30 cellular contexts compared by ENCODE assay signal in genomic region chr12:104416160-104416559, GRCh38.
"Had no signal": no experiment of that assay in that cellular context is flagged by ENCODE, and none has a peak within 500 bp of the region (broad histone marks: within the 10 kb centered on the region; RNA-seq: fewer than 3 reads in every experiment).

No MANE protein-coding gene starts in this region.

- H3K36me3 Mint-ChIP-seq: immature natural killer cell, mesothelial cell of epicardium, naive B cell, natural killer cell, neural progenitor cell had no signal

- H3K9me3 ChIP-seq: left lung, lower lobe of right lung, neutrophil, ovary, stomach, testis, thyroid gland, transverse colon, upper lobe of left lung, vagina had no signal

- H3K27ac ChIP-seq: left lung, lower lobe of right lung, neural progenitor cell, neutrophil, ovary, skin epidermis, stomach, testis, thyroid gland, transverse colon, upper lobe of left lung, vagina had no signal

- H3K27ac Mint-ChIP-seq: immature natural killer cell; mesothelial cell of epicardium; naive B cell; natural killer cell; nephron progenitor cell; neural progenitor cell; progenitor cell of endocrine pancreas; stimulated activated naive B cell treated with anti-CD40 and anti-IgM and Interleukin-4, amounts not matched to agents 10 μg/mL and 1 μg/mL and 100 μg/mL, for 72 hours had no signal

- H3K4me2 ChIP-seq: neural progenitor cell had no signal

- DNase-seq: hypothalamus; immature natural killer cell; kidney; left colon; left lung; lower lobe of right lung; mammary epithelial cell; mesenchymal stem cell; naive B cell; natural killer cell; nephron progenitor cell; ovary; right cardiac atrium; stimulated activated CD4-positive, alpha-beta T cell treated with anti-CD3 and anti-CD28 coated beads, Interleukin-12 subunit alpha, Interleukin-12 subunit beta, amount 100 ng/mL, for 4 hours; stimulated activated CD4-positive, alpha-beta T cell treated with anti-CD3 and anti-CD28 coated beads, Interleukin-15, amount 100 ng/mL, for 24 hours; stimulated activated CD4-positive, alpha-beta T cell treated with anti-CD3 and anti-CD28 coated beads, Interleukin-2, amount 100 ng/mL, for 24 hours; stimulated activated CD4-positive, alpha-beta T cell treated with anti-CD3 and anti-CD28 coated beads, Interleukin-4, amount 100 ng/mL, for 1 hour; stimulated activated naive B cell treated with anti-CD40 and anti-IgM and Interleukin-4, amounts not matched to agents 10 μg/mL and 1 μg/mL and 100 μg/mL, for 72 hours; stimulated activated naive CD8-positive, alpha-beta T cell treated with anti-CD3 and anti-CD28 coated beads, Interleukin-15, Interleukin-2, amounts not matched to agents 100 U/mL and 50 U/mL, for 24 hours; stomach; testis; thyroid gland; transverse colon; upper lobe of left lung had no signal

- H3K27me3 ChIP-seq: left lung, neural progenitor cell, neutrophil, ovary, stomach, testis, thyroid gland, transverse colon, upper lobe of left lung, vagina had no signal

- H2AFZ ChIP-seq: neural progenitor cell had no signal

- H3K9ac ChIP-seq: neural progenitor cell had no signal

- H3K4me1 ChIP-seq: left lung, lower lobe of right lung, testis, thyroid gland, transverse colon, upper lobe of left lung, vagina had no signal

- H3K27me3 Mint-ChIP-seq: stimulated activated naive B cell treated with anti-CD40 and anti-IgM and Interleukin-4, amounts not matched to agents 10 μg/mL and 1 μg/mL and 100 μg/mL, for 72 hours had no signal

- H3K4me3 ChIP-seq: left lung, lower lobe of right lung, neural progenitor cell, ovary, skin epidermis, stomach, testis, thyroid gland, transverse colon, upper lobe of left lung, vagina had no signal

- H3K36me3 ChIP-seq: left lung, lower lobe of right lung, neural progenitor cell, neutrophil, ovary, stomach, thyroid gland, transverse colon, upper lobe of left lung, vagina had no signal

- H3K9me3 Mint-ChIP-seq: immature natural killer cell, mesothelial cell of epicardium, natural killer cell had no signal

- H3K4me3 Mint-ChIP-seq: immature natural killer cell; mesothelial cell of epicardium; naive B cell; natural killer cell; nephron progenitor cell; neural progenitor cell; stimulated activated naive B cell treated with anti-CD40 and anti-IgM and Interleukin-4, amounts not matched to agents 10 μg/mL and 1 μg/mL and 100 μg/mL, for 72 hours had no signal
